ENCODE assay signal across 8 cellular contexts in the genomic region with DNA sequence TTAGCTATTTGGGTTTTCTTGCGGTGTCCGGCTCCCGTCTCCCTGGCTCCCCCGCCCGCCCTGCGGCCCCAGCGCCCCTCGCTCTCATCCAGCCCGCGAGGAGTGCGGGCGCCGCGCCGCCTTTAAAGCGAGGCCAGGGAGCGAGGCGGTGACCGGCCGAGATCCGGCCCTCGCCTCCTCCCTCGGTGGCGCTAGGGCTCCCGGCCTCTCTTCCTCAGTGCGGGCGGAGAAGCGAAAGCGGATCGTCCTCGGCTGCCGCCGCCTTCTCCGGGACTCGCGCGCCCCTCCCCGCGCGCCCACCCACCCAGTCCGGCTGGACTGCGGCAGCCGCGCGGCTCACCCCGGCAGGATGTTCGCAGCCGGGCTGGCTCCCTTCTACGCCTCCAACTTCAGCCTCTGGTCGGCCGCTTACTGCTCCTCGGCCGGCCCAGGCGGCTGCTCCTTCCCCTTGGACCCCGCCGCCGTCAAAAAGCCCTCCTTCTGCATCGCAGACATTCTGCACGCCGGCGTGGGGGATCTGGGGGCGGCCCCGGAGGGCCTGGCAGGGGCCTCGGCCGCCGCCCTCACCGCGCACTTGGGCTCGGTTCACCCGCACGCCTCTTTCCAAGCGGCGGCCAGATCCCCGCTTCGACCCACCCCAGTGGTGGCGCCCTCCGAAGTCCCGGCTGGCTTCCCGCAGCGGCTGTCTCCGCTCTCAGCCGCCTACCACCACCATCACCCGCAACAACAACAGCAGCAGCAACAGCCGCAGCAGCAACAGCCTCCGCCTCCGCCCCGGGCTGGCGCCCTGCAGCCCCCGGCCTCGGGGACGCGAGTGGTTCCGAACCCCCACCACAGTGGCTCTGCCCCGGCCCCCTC. TPM values are rescaled to one million over a fixed set of nuclear protein-coding genes. Genes with fewer than 3 reads are reported as not detected.
A peak's percentile ranks its signal among the peaks of the same experiment; 100 is the strongest.
DNase-seq lines count a peak whose midpoint lies in the region; ATAC-seq and TF ChIP-seq lines count a peak whose summit lies in the region.

No MANE protein-coding gene starts in this region.

- H3K36me3 ChIP-seq in HUES6 (ENCODE audit: control insufficient read depth, insufficient read depth, low read length) (no peaks in the 10 kb centered on the region), ovary (no peaks in the 10 kb centered on the region)

- CTCF ChIA-PET in activated CD4-positive, alpha-beta memory T cell treated with anti-CD3 and anti-CD28 coated beads for 36 hours (lab: Charles Lee): interaction anchor here (1.3 kb wide), 1 partner anchor 324 kb away, joined by 4 read pairs; no protein-coding TSS in a partner anchor

- H3K27ac Mint-ChIP-seq in activated CD4-positive, alpha-beta memory T cell treated with anti-CD3 and anti-CD28 coated beads for 36 hours: no peak overlapping the region
- no peak overlapping the region for H3K27ac Mint-ChIP-seq in glutamatergic neuron (ENCODE audit: unreplicated experiment)

- TF ChIP-seq CTCF in glutamatergic neuron (IDR thresholded peaks at IDR 0.05; ENCODE audit: partially characterized antibody, unreplicated experiment) (no peak), ovary (IDR thresholded peaks at IDR 0.05) (no peak)

- H3K36me3 Mint-ChIP-seq in activated CD4-positive, alpha-beta memory T cell treated with anti-CD3 and anti-CD28 coated beads for 36 hours: peaks cover 2% of the 10 kb centered on the region
- H3K36me3 Mint-ChIP-seq in glutamatergic neuron (ENCODE audit: unreplicated experiment): no peaks in the 10 kb centered on the region

- H3K4me3 ChIP-seq in HUES6 (ENCODE audit: low read depth, low read length) (peak overlapping the region; percentile 66), ovary (peak overlapping the region; percentile 58)

- peak overlapping the region; percentile 13 for H3K4me3 Mint-ChIP-seq in activated CD4-positive, alpha-beta memory T cell treated with anti-CD3 and anti-CD28 coated beads for 36 hours
- H3K4me3 Mint-ChIP-seq in glutamatergic neuron (ENCODE audit: unreplicated experiment): peak overlapping the region; percentile 76

- WGBS in ovary, 3 donors: 1% methylated on average over 82 to 94 of the region's 94 CpGs

- peaks cover 100% of the 10 kb centered on the region for H3K27me3 ChIP-seq in HUES6 (ENCODE audit: control insufficient read depth, insufficient read depth, low read length)
- H3K27me3 ChIP-seq in ovary: no peaks in the 10 kb centered on the region

- H3K27ac ChIP-seq in HUES6 (ENCODE audit: low read depth, low read length): no peak overlapping the region
- H3K27ac ChIP-seq in ovary: peak overlapping the region; percentile 65 to 85

- DNase-seq in DMS 273 (lab: John Stamatoyannopoulos, UW; ENCODE audit: unreplicated experiment) (peak; percentile 91), DMS 273 treated with DMSO at 0.1 percent for 48 hours (lab: John Stamatoyannopoulos, UW) (no peak), glutamatergic neuron (peak; percentile 70), ovary (peak; percentile 27 to 67 (median 47)), GDM1 (lab: John Stamatoyannopoulos, UW) (no peak)
- peak; percentile 17 for DNase-seq in activated CD4-positive, alpha-beta memory T cell treated with anti-CD3 and anti-CD28 coated beads for 36 hours

- H3K4me1 ChIP-seq in HUES6 (ENCODE audit: control insufficient read depth, insufficient read depth, low read length) (peaks cover 40% of the 10 kb centered on the region), ovary (ENCODE audit: insufficient read depth) (peaks cover 6% of the 10 kb centered on the region)

- peak; percentile 54 for ATAC-seq in GM19452 (IDR thresholded peaks at IDR 0.05; ENCODE audit: unreplicated experiment)

- intact Hi-C loops in activated CD4-positive, alpha-beta memory T cell treated with anti-CD3 and anti-CD28 coated beads for 36 hours (cut with micrococcal nuclease): loop anchor here (2.0 kb wide), 2 partner anchors 13 to 559 kb away; no protein-coding TSS in a partner anchor
- intact Hi-C loops in ovary (cut with DNase I): loop anchor here in 3 of 4 donors (2.0 to 10.0 kb wide), 2 partner anchors 37 to 555 kb away; no protein-coding TSS in a partner anchor

- TF ChIP-seq POLR2A in ovary (IDR thresholded peaks at IDR 0.05): no peak

- TF ChIP-seq EP300 in ovary (IDR thresholded peaks at IDR 0.05): no peak

- POLR2A ChIA-PET in activated CD4-positive, alpha-beta memory T cell treated with anti-CD3 and anti-CD28 coated beads for 36 hours (lab: Charles Lee): no interaction called here

- H3K4me1 Mint-ChIP-seq in activated CD4-positive, alpha-beta memory T cell treated with anti-CD3 and anti-CD28 coated beads for 36 hours (ENCODE audit: low read depth): peaks cover 34% of the 10 kb centered on the region
- peaks cover 42% of the 10 kb centered on the region for H3K4me1 Mint-ChIP-seq in glutamatergic neuron (ENCODE audit: low read depth, unreplicated experiment)

- H3K9ac ChIP-seq in HUES6 (ENCODE audit: low read length): peak overlapping the region; percentile 62

- peaks cover 73% of the 10 kb centered on the region for H3K27me3 Mint-ChIP-seq in activated CD4-positive, alpha-beta memory T cell treated with anti-CD3 and anti-CD28 coated beads for 36 hours
- peaks cover 45% of the 10 kb centered on the region for H3K27me3 Mint-ChIP-seq in glutamatergic neuron (ENCODE audit: unreplicated experiment)

- H3K9me3 ChIP-seq in HUES6 (ENCODE audit: control insufficient read depth, insufficient read depth, low read depth, low read length): no peaks in the 10 kb centered on the region
- no peaks in the 10 kb centered on the region for H3K9me3 ChIP-seq in ovary

- no peaks in the 10 kb centered on the region for H3K9me3 Mint-ChIP-seq in activated CD4-positive, alpha-beta memory T cell treated with anti-CD3 and anti-CD28 coated beads for 36 hours
- peaks cover 11% of the 10 kb centered on the region for H3K9me3 Mint-ChIP-seq in glutamatergic neuron (ENCODE audit: unreplicated experiment)

RNA-seq across cellular contexts. Expression of gene HLX, which starts 0.5 kb away (rescaled TPM):
- total RNA-seq in activated CD4-positive, alpha-beta memory T cell treated with anti-CD3 and anti-CD28 coated beads for 36 hours: under 1 TPM in 1 of 2 experiments, not detected in 1; 0.19 TPM
- total RNA-seq in glutamatergic neuron (ENCODE audit: unreplicated experiment) (0.56 TPM), ovary (1 to 10 TPM; 2.1 to 7.6 (median 3.1) TPM)
- polyA plus RNA-seq in ovary: 1 to 10 TPM; 3.5 to 9.4 TPM

Comparison
In these comparisons a context has a peak if more than half of its experiments do, and no peak if none do; other contexts are left out.
1. DNase-seq: peak in DMS 273 (single experiment), activated CD4-positive, alpha-beta memory T cell treated with anti-CD3 and anti-CD28 coated beads for 36 hours (single experiment), glutamatergic neuron (single experiment) and ovary (5 of 5); none in DMS 273 treated with DMSO at 0.1 percent for 48 hours (single experiment) and GDM1 (single experiment).